Comparison of ENCODE assay signal across 18 cellular contexts in the genomic region with DNA sequence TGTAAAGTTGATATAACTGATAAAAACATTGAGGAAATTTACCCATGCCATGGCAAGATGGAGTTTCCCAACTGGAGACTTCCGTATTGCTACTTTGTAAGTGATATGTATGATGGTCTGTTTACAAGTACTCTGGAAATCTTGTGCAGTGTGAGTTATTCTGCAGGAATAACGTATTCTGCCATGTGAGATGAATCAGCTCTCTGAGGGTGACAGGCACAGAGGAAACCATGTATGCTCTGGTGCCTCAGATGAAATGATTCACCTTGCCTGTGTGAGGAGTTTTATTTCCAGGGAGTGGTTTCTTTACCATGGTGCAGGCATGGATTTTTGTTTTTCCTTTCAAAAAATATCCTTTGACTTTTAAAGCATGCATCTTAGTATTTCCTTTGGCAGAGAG. TPM values are rescaled to one million over a fixed set of nuclear protein-coding genes. Genes with fewer than 3 reads are reported as not detected.
DNase-seq lines count a peak whose midpoint lies in the region; ATAC-seq, FAIRE-seq and TF ChIP-seq lines count a peak whose summit lies in the region.
"Had no signal": no experiment of that assay in that cellular context is flagged by ENCODE, and none has a peak within 500 bp of the region (broad histone marks: within the 10 kb centered on the region; RNA-seq: fewer than 3 reads in every experiment).

No MANE protein-coding gene starts in this region.

- H3K9me2 ChIP-seq in PC-9 (ENCODE audit: insufficient read depth) = no peaks in the 10 kb centered on the region

- H3K4me2 ChIP-seq in HepG2 (ENCODE audit: low read depth, low read length) = no peak overlapping the region
- no peak overlapping the region for H3K4me2 ChIP-seq in PC-9
- H3K4me2 ChIP-seq: hepatocyte had no signal

- H3K4me3 ChIP-seq in ascending aorta = peak overlapping the region in 1 of 2 donors; percentile 21
- no peak overlapping the region for H3K4me3 ChIP-seq in foreskin fibroblast (ENCODE audit: low read depth in 1 of 2, low read length in 2 of 2)
- H3K4me3 ChIP-seq in HepG2 (replicated peaks in 1 of 3; ENCODE audit: insufficient read depth in 1 of 3, low read depth in 2 of 3, low read length in 3 of 3) = no peak overlapping the region
- no peak overlapping the region for H3K4me3 ChIP-seq in PC-9
- H3K4me3 ChIP-seq: GM12878, hepatocyte had no signal

- 0% methylated on average over 2 of the region's 2 CpGs for WGBS in HepG2 (ENCODE audit: low lambda C conversion rate)

- BruUV-seq in HepG2 (replicated peaks; lab: Mats Ljungman, UMichigan) (no TSS peak), PC-9 (replicated peaks; lab: Mats Ljungman, UMichigan) (no TSS peak)

- CTCF ChIA-PET in HepG2 (lab: Yijun Ruan, JAX; ENCODE audit: low intra/inter-chr PET ratio, low total read pairs) (no interaction called here), PC-9 (lab: Charles Lee) (no interaction called here)

- H2AFZ ChIP-seq in HepG2 (ENCODE audit: low read length) = no peak overlapping the region
- H2AFZ ChIP-seq in PC-9 = no peak overlapping the region
- H2AFZ ChIP-seq: hepatocyte had no signal

- DNase-seq in HCEC 1CT (peak; percentile 77), ascending aorta (ENCODE audit: low spot score in 2 of 2) (no peak), foreskin fibroblast (peak; percentile 75 to 85), stromal cell of bone marrow (ENCODE audit: low read depth) (peak; percentile 69), islet precursor cell (no peak), HepG2 (ENCODE audit: low spot score) (no peak), PC-9 (no peak)
- DNase-seq: activated CD4-positive, CD25-positive, alpha-beta regulatory T cell treated with anti-CD3 and anti-CD28 coated beads, Interleukin-2, amount 50 U/mL, for 72 hours; CD8-positive, alpha-beta T cell; left ventricle myocardium superior; naive thymus-derived CD4-positive, alpha-beta T cell; NCI-H2081; NCI-H526; stimulated activated CD4-positive, alpha-beta T cell treated with anti-CD3 and anti-CD28 coated beads, Interleukin-15, amount 100 ng/mL, for 24 hours had no signal

- intact Hi-C loops in ascending aorta (cut with DNase I) = loop anchor here (10.0 kb wide), 2 partner anchors 266 to 746 kb away; no protein-coding TSS in a partner anchor
- intact Hi-C loops in HepG2 (cut with micrococcal nuclease; ENCODE audit: unreplicated experiment) = no loop called here
- intact Hi-C loops in PC-9 (cut with micrococcal nuclease; ENCODE audit: unreplicated experiment) = loop anchor here (10.0 kb wide), 2 partner anchors 906 to 1006 kb away; no protein-coding TSS in a partner anchor

- no peak for TF ChIP-seq RAD21 in HepG2 (CRISPR knock-in tag; IDR thresholded peaks at IDR 0.05)

- no peak overlapping the region for H3K9ac ChIP-seq in HepG2 (ENCODE audit: insufficient read depth, low read depth, low read length)

- H3K4me1 ChIP-seq in ascending aorta (peaks cover 5 to 11% of the 10 kb centered on the region in 2 donors), HepG2 (ENCODE audit: insufficient read depth, low read length) (no peaks in the 10 kb centered on the region), PC-9 (replicated peaks; ENCODE audit: insufficient read depth) (no peaks in the 10 kb centered on the region)

- FAIRE-seq in HepG2 (lab: Jason Lieb, UNC) = no peak
- FAIRE-seq: GM12878 had no signal

- H3K79me2 ChIP-seq in HepG2 (ENCODE audit: insufficient read depth, low read length) = no peaks in the 10 kb centered on the region
- no peaks in the 10 kb centered on the region for H3K79me2 ChIP-seq in PC-9 (ENCODE audit: low read depth)
- H3K79me2 ChIP-seq: hepatocyte had no signal

- POLR2A ChIA-PET in HepG2 (lab: Yijun Ruan, JAX) (no interaction called here), PC-9 (lab: Charles Lee; ENCODE audit: unreplicated experiment) (no interaction called here)

- H3K27me3 ChIP-seq in ascending aorta (no peaks in the 10 kb centered on the region), HepG2 (ENCODE audit: control insufficient read depth in 1 of 2, insufficient read depth in 2 of 2, low read length in 2 of 2) (no peaks in the 10 kb centered on the region), PC-9 (ENCODE audit: insufficient read depth, low read depth) (no peaks in the 10 kb centered on the region)
- H3K27me3 ChIP-seq: hepatocyte had no signal

- no peak for ATAC-seq in HepG2
- ATAC-seq in HG03565 (IDR thresholded peaks at IDR 0.05; ENCODE audit: unreplicated experiment) = no peak
- ATAC-seq: CD8-positive, alpha-beta T cell; GM12878; left ventricle myocardium superior; naive thymus-derived CD4-positive, alpha-beta T cell; Panc1 had no signal

- H3K9me3 ChIP-seq in ascending aorta = no peaks in the 10 kb centered on the region
- H3K9me3 ChIP-seq in HepG2 (ENCODE audit: low read length) = no peaks in the 10 kb centered on the region
- H3K9me3 ChIP-seq in PC-9 (ENCODE audit: insufficient read depth, low read depth) = no peaks in the 10 kb centered on the region

- in situ Hi-C loops in HepG2 (cut with HindIII; ENCODE audit: extremely low pct_ligation_motif_present, low pct_unique_long_range_greater_than_20kb) = loop anchor here (10.0 to 25.0 kb wide), 2 partner anchors 276 to 474 kb away; no protein-coding TSS in a partner anchor

- TF ChIP-seq EP300 in HepG2 (IDR thresholded peaks at IDR 0.05; ENCODE audit: low read depth in 2 of 2, low read length in 2 of 2) (no peak), HepG2 (CRISPR knock-in tag; IDR thresholded peaks at IDR 0.05; ENCODE audit: borderline replicate concordance) (no peak)

- TF ChIP-seq CTCF in ascending aorta (IDR thresholded peaks at IDR 0.05) (no peak), foreskin fibroblast (IDR thresholded peaks at IDR 0.05; ENCODE audit: low read depth, low read length) (no peak), HepG2 (CRISPR knock-in tag; IDR thresholded peaks at IDR 0.05) (no peak), PC-9 (conservative IDR thresholded peaks at IDR 0.05) (no peak)

- H3K36me3 ChIP-seq in ascending aorta (peaks cover 0 to 4% of the 10 kb centered on the region in 2 donors), HepG2 (replicated peaks in 1 of 2; ENCODE audit: control insufficient read depth in 1 of 2, insufficient read depth in 2 of 2, low read length in 2 of 2) (no peaks in the 10 kb centered on the region), PC-9 (ENCODE audit: low read depth) (no peaks in the 10 kb centered on the region)

- no peak for TF ChIP-seq POLR2A in HepG2 (IDR thresholded peaks at IDR 0.05; ENCODE audit: insufficient read depth in 1 of 2, low read depth in 2 of 2, low read length in 2 of 2)

- H4K20me1 ChIP-seq in HepG2 (ENCODE audit: insufficient read depth, low read length) (no peaks in the 10 kb centered on the region), PC-9 (ENCODE audit: insufficient read depth) (no peaks in the 10 kb centered on the region)

- peak overlapping the region; percentile 78 to 91 for H3K27ac ChIP-seq in ascending aorta
- no peak overlapping the region for H3K27ac ChIP-seq in HepG2 (ENCODE audit: extremely low read length, insufficient read depth, low read length)
- no peak overlapping the region for H3K27ac ChIP-seq in PC-9
- H3K27ac ChIP-seq: hepatocyte had no signal

- H3F3A ChIP-seq in PC-9 (ENCODE audit: insufficient read depth, low read depth) = no peaks in the 10 kb centered on the region

RNA-seq across cellular contexts. Expression of gene MTRF1L, which starts 35.9 kb away (rescaled TPM):
- total RNA-seq in ascending aorta (105 TPM), HepG2 (2016; rRNA removed; fragmentation: Illumina TruSeq; extraction: Trizol) (28.7 and 32.4 TPM in 2 replicates), PC-9 (2021) (5.7 and 8.0 TPM in 2 replicates)
- 25.5 and 28.3 TPM in 2 replicates for total RNA-seq in HepG2 (2016; cell fraction: cytosol; rRNA removed; fragmentation: Illumina TruSeq; extraction: Trizol; ENCODE audit: low read depth)
- total RNA-seq in HepG2 (2016; cell fraction: insoluble cytoplasmic fraction; rRNA removed; fragmentation: Illumina TruSeq; extraction: Trizol) = 29.1 and 32.6 TPM in 2 replicates
- 49.7 and 58.0 TPM in 2 replicates for total RNA-seq in HepG2 (2016; cell fraction: membrane; rRNA removed; fragmentation: Illumina TruSeq; extraction: Trizol)
- total RNA-seq in HepG2 (2016; cell fraction: nucleus; rRNA removed; fragmentation: Illumina TruSeq; extraction: Trizol) = 25.8 and 29.5 TPM in 2 replicates
- 15.5 and 17.6 TPM in 2 replicates for polyA plus RNA-seq in HepG2 (2011; rRNA removed)
- polyA plus RNA-seq in HepG2 (2011; cell fraction: cytosol; rRNA removed) = 6.5 and 9.8 TPM in 2 replicates
- 10.9 and 13.2 TPM in 2 replicates for polyA plus RNA-seq in HepG2 (2011; cell fraction: nucleus; rRNA removed)
- polyA plus RNA-seq in HepG2 (2012) = 17.1 and 18.1 TPM in 2 replicates
- 40.7 and 44.7 TPM in 2 replicates for polyA plus RNA-seq in HepG2 (2016; cell fraction: cytosol; fragmentation: Illumina TruSeq; extraction: Trizol; ENCODE audit: low read depth)
- polyA plus RNA-seq in HepG2 (2016; cell fraction: insoluble cytoplasmic fraction; fragmentation: Illumina TruSeq; extraction: Trizol; ENCODE audit: low read depth) = 34.0 and 37.3 TPM in 2 replicates
- 52.3 and 64.3 TPM in 2 replicates for polyA plus RNA-seq in HepG2 (2016; cell fraction: membrane; fragmentation: Illumina TruSeq; extraction: Trizol; ENCODE audit: low read depth)
- 26.9 and 27.4 TPM in 2 replicates for polyA plus RNA-seq in HepG2 (2016; cell fraction: nucleus; fragmentation: Illumina TruSeq; extraction: Trizol; ENCODE audit: insufficient read depth, low read depth)
- polyA minus RNA-seq in HepG2 (2011; rRNA and poly(A)+ RNA removed; ENCODE audit: low replicate concordance) = 7.1 and 8.9 TPM in 2 replicates
- 9.5 and 9.7 TPM in 2 replicates for polyA minus RNA-seq in HepG2 (2011; cell fraction: cytosol; rRNA and poly(A)+ RNA removed)
- 72.9 and 92.7 TPM in 2 replicates for polyA minus RNA-seq in HepG2 (2011; cell fraction: nucleus; rRNA and poly(A)+ RNA removed)

RNA-seq across cellular contexts. Expression of gene FBXO5, which starts 55.5 kb away (rescaled TPM):
- not detected for total RNA-seq in ascending aorta
- 41.5 and 53.4 TPM in 2 replicates for total RNA-seq in HepG2 (2016; rRNA removed; fragmentation: Illumina TruSeq; extraction: Trizol)
- 12.2 and 13.1 TPM in 2 replicates for total RNA-seq in HepG2 (2016; cell fraction: cytosol; rRNA removed; fragmentation: Illumina TruSeq; extraction: Trizol; ENCODE audit: low read depth)
- total RNA-seq in HepG2 (2016; cell fraction: insoluble cytoplasmic fraction; rRNA removed; fragmentation: Illumina TruSeq; extraction: Trizol) = 41.0 and 52.6 TPM in 2 replicates
- total RNA-seq in HepG2 (2016; cell fraction: membrane; rRNA removed; fragmentation: Illumina TruSeq; extraction: Trizol) = 26.8 and 32.5 TPM in 2 replicates
- 33.7 and 33.8 TPM in 2 replicates for total RNA-seq in HepG2 (2016; cell fraction: nucleus; rRNA removed; fragmentation: Illumina TruSeq; extraction: Trizol)
- polyA plus RNA-seq in HepG2 (2011; rRNA removed) = 9.5 and 15.8 TPM in 2 replicates
- polyA plus RNA-seq in HepG2 (2011; cell fraction: cytosol; rRNA removed) = 7.8 and 8.3 TPM in 2 replicates
- polyA plus RNA-seq in HepG2 (2011; cell fraction: nucleus; rRNA removed) = 8.9 and 9.3 TPM in 2 replicates
- 9.9 and 16.2 TPM in 2 replicates for polyA plus RNA-seq in HepG2 (2012)
- 2.0 and 2.6 TPM in 2 replicates for polyA plus RNA-seq in HepG2 (2016; cell fraction: cytosol; fragmentation: Illumina TruSeq; extraction: Trizol; ENCODE audit: low read depth)
- 50.6 and 54.8 TPM in 2 replicates for polyA plus RNA-seq in HepG2 (2016; cell fraction: insoluble cytoplasmic fraction; fragmentation: Illumina TruSeq; extraction: Trizol; ENCODE audit: low read depth)
- 6.0 and 7.7 TPM in 2 replicates for polyA plus RNA-seq in HepG2 (2016; cell fraction: membrane; fragmentation: Illumina TruSeq; extraction: Trizol; ENCODE audit: low read depth)
- polyA plus RNA-seq in HepG2 (2016; cell fraction: nucleus; fragmentation: Illumina TruSeq; extraction: Trizol; ENCODE audit: insufficient read depth, low read depth) = 51.9 and 52.2 TPM in 2 replicates
- polyA minus RNA-seq in HepG2 (2011; rRNA and poly(A)+ RNA removed; ENCODE audit: low replicate concordance) = 2.0 and 4.4 TPM in 2 replicates
- 7.6 and 9.1 TPM in 2 replicates for polyA minus RNA-seq in HepG2 (2011; cell fraction: cytosol; rRNA and poly(A)+ RNA removed)
- 24.9 and 29.1 TPM in 2 replicates for polyA minus RNA-seq in HepG2 (2011; cell fraction: nucleus; rRNA and poly(A)+ RNA removed)
- 14.8 and 20.6 TPM in 2 replicates for total RNA-seq in PC-9 (2021)

Comparison
In these comparisons a context has a peak if more than half of its experiments do, and no peak if none do; other contexts are left out.
1. DNase-seq: peak in HCEC 1CT (single experiment), foreskin fibroblast (2 of 2) and stromal cell of bone marrow (single experiment); none in ascending aorta (0 of 2), islet precursor cell (single experiment), HepG2 (single experiment) and PC-9 (0 of 2).
2. H3K27ac ChIP-seq: peak in ascending aorta (2 of 2); none in HepG2 (single experiment) and PC-9 (single experiment).
3. RNA of gene FBXO5, which starts 55.5 kb away (total RNA-seq): 12.2 to 53.4 TPM in HepG2 and 14.8 to 20.6 TPM in PC-9; not detected in ascending aorta (single experiment); every median in the first group is over 10 times any median in the second.